1 cellular context compared by ENCODE assay signal in the genomic region with DNA sequence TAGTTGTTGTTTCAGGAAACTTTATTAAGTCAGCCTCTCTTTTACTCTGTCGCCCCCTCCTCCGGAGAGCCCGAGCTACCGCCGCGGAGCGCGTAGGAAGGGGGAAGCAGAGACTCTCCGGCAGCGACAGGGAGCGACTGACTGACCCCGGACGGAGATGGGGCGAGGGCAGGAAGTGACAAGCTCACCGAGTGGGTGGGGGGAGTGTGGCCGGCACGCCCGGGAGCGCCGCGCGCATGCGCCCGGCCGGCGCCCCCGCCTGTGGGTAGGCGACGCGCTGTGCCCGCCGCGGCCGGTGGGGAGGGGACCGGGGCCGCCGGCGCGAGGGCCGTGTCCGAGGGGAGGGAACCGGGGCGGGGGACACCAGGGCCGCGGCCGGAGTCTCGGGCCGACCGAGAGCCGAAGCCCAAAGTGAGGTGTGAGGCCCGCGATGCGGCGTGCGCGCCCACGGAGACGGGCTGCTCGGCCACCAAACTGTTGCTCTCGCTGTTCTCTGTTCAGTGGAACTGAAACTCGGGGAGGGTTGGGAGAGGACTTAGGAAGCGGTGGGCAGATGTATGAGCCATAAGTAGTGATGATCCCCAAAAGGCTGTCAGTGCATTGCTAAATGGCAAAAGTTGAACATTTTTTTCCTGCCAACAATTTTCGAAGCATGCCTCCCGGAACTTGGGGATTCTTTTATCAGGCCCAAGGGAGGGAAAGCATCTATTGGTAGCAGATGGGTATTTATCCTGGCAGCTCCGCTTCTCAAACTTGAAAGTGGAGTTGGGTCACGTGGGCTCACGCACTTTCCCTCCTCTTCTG.
TF ChIP-seq lines count a peak whose summit lies in the region.

Gene ZNF800 (minus strand): TSS at position 143 of the 804 bp plus-strand sequence. CDS start 1,151 bp downstream, outside the sequence.

TF ChIP-seq in SK-N-SH, 30 proteins besides CTCF, POLR2A, EP300 and RAD21 (continued from another document):
- TF ChIP-seq GABPA (IDR thresholded peaks at IDR 0.05; ENCODE audit: low read depth): peak; percentile 88
- TF ChIP-seq MAX (IDR thresholded peaks at IDR 0.05; ENCODE audit: low read depth): peak; percentile 91
- TF ChIP-seq ELF1 (IDR thresholded peaks at IDR 0.05): peak; percentile 52
- peak; percentile 96 for TF ChIP-seq TAF1 (IDR thresholded peaks at IDR 0.05; ENCODE audit: borderline replicate concordance, low read depth, low read length)
- TF ChIP-seq POLR2AphosphoS5 (IDR thresholded peaks at IDR 0.05; ENCODE audit: low read depth, low read length): peak; percentile 97
- TF ChIP-seq NFIC (IDR thresholded peaks at IDR 0.05; ENCODE audit: borderline replicate concordance): no peak
TF ChIP-seq in SK-N-SH: peak in this region for 13.
